Comparison of ENCODE assay signal across 10 cellular contexts in the genomic region with DNA sequence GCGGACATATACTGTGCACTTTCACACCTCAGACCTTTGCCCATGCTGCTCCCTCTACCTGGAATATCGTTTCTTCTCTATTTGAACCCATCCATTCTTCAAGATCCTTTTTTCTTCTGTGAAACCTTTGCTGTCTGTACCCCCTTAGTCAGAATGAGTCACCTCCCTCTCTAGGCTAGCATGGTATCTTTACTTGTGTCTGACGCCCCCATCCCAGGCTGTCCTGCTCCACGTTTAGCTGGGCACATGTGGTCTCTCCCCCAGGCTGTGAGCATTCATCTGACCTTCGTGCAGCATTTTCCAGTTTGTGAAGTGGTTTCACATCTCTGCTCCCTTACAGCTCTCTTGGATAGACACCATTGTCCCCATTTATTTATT. TPM values are rescaled to one million over a fixed set of nuclear protein-coding genes. Genes with fewer than 3 reads are reported as not detected.
DNase-seq lines count a peak whose midpoint lies in the region; ATAC-seq and TF ChIP-seq lines count a peak whose summit lies in the region.
"Had no signal": no experiment of that assay in that cellular context is flagged by ENCODE, and none has a peak within 500 bp of the region (broad histone marks: within the 10 kb centered on the region; RNA-seq: fewer than 3 reads in every experiment).

No MANE protein-coding gene starts in this region.

- H3K4me1 ChIP-seq in BE2C: peaks cover 7% of the 10 kb centered on the region
- H3K4me1 ChIP-seq in PC-3 (ENCODE audit: insufficient read depth, low read length): peaks cover 6% of the 10 kb centered on the region
- H3K4me1 ChIP-seq in fibroblast of lung (ENCODE audit: control insufficient read depth, extremely low read depth, insufficient read depth, low read length): peaks cover 4% of the 10 kb centered on the region
- H3K4me1 ChIP-seq in parathyroid adenoma: peaks cover 4% of the 10 kb centered on the region

- intact Hi-C loops in PC-3 (cut with micrococcal nuclease): no loop called here

- no peak overlapping the region for H3K27ac ChIP-seq in PC-3 (ENCODE audit: low read length)
- H3K27ac ChIP-seq in fibroblast of lung (ENCODE audit: insufficient read depth, low read length): no peak overlapping the region
- peak overlapping the region; percentile 49 for H3K27ac ChIP-seq in parathyroid adenoma

- no peaks in the 10 kb centered on the region for H3K36me3 ChIP-seq in BE2C
- no peaks in the 10 kb centered on the region for H3K36me3 ChIP-seq in PC-3 (ENCODE audit: low read depth, low read length)
- H3K36me3 ChIP-seq in fibroblast of lung (ENCODE audit: control insufficient read depth, insufficient read depth, low read length): no peaks in the 10 kb centered on the region
- no peaks in the 10 kb centered on the region for H3K36me3 ChIP-seq in parathyroid adenoma (ENCODE audit: control insufficient read depth, insufficient read depth, low read length)

- H3K79me2 ChIP-seq in PC-3 (ENCODE audit: low read length): no peaks in the 10 kb centered on the region
- H3K79me2 ChIP-seq in fibroblast of lung (ENCODE audit: control insufficient read depth, insufficient read depth, low read length): no peaks in the 10 kb centered on the region
- no peaks in the 10 kb centered on the region for H3K79me2 ChIP-seq in parathyroid adenoma

- H2AFZ ChIP-seq in PC-3 (ENCODE audit: low read length) (no peak overlapping the region), fibroblast of lung (ENCODE audit: low read length) (no peak overlapping the region), parathyroid adenoma (no peak overlapping the region)

- in situ Hi-C loops in ACHN (cut with HindIII; ENCODE audit: low pct_ligation_motif_present, low pct_unique_long_range_greater_than_20kb, low sequenced_read_pairs): no loop called here

- peak overlapping the region; percentile 48; the same call in 1 of the 2 replicates for H3K4me2 ChIP-seq in PC-3 (ENCODE audit: low read length)
- H3K4me2 ChIP-seq in fibroblast of lung (ENCODE audit: extremely low read depth, insufficient read depth, low read length): peak overlapping the region; percentile 21
- H3K4me2 ChIP-seq in parathyroid adenoma (ENCODE audit: low read length): peak overlapping the region; percentile 41

- no peak for DNase-seq in BE2C
- DNase-seq in PC-3: no peak
- DNase-seq in fibroblast of lung (ENCODE audit: low read depth in 2 of 2): peak; percentile 34 to 70
- no peak for DNase-seq in NK-92 treated with Interleukin-12 subunit alpha and Interleukin-12 subunit beta, amount 100 ng/mL, for 24 hours (lab: John Stamatoyannopoulos, UW)
- DNase-seq in activated naive CD4-positive, alpha-beta T cell treated with Interleukin-2 at 50 U/mL for 16 hours: no peak
- DNase-seq in ACHN: no peak
- DNase-seq: CD4-positive, alpha-beta memory T cell; stimulated activated CD4-positive, alpha-beta T cell treated with anti-CD3 and anti-CD28 coated beads, Interleukin-12 subunit alpha, Interleukin-12 subunit beta, amount 100 ng/mL, for 4 hours had no signal

- H3K9me3 ChIP-seq in BE2C (no peaks in the 10 kb centered on the region), PC-3 (ENCODE audit: low read length) (no peaks in the 10 kb centered on the region), fibroblast of lung (ENCODE audit: control insufficient read depth, insufficient read depth, low read depth, low read length) (no peaks in the 10 kb centered on the region), parathyroid adenoma (ENCODE audit: control insufficient read depth, low read length) (no peaks in the 10 kb centered on the region)

- POLR2A ChIA-PET in PC-3 (lab: Charles Lee; ENCODE audit: unreplicated experiment): interaction anchor here (1.0 kb wide), 1 partner anchor 11 kb away, joined by 5 read pairs; no protein-coding TSS in a partner anchor

- H3K9ac ChIP-seq in PC-3 (ENCODE audit: low read length) (no peak overlapping the region), fibroblast of lung (ENCODE audit: insufficient read depth, low read length) (no peak overlapping the region), parathyroid adenoma (no peak overlapping the region)

- no peaks in the 10 kb centered on the region for H3K9me2 ChIP-seq in PC-3 (replicated peaks; ENCODE audit: low read length)

- ATAC-seq in PC-3 (no peak), GM21367 (IDR thresholded peaks at IDR 0.05; ENCODE audit: unreplicated experiment) (no peak)

- CTCF ChIA-PET in PC-3 (lab: Charles Lee): no interaction called here

- H3K27me3 ChIP-seq in BE2C (no peaks in the 10 kb centered on the region), PC-3 (ENCODE audit: low read length) (no peaks in the 10 kb centered on the region), fibroblast of lung (ENCODE audit: control insufficient read depth, insufficient read depth, low read length) (peaks cover 14% of the 10 kb centered on the region), parathyroid adenoma (ENCODE audit: control insufficient read depth, insufficient read depth, low read length) (no peaks in the 10 kb centered on the region)

- no peaks in the 10 kb centered on the region for H3F3A ChIP-seq in PC-3 (ENCODE audit: low read length, unreplicated experiment)

- TF ChIP-seq CTCF in BE2C (IDR thresholded peaks at IDR 0.05; ENCODE audit: low read depth, low read length): no peak
- no peak for TF ChIP-seq CTCF in PC-3 (conservative IDR thresholded peaks at IDR 0.05; ENCODE audit: low read depth, low read length)
- TF ChIP-seq CTCF in fibroblast of lung (conservative IDR thresholded peaks at IDR 0.05 in 1 of 2, IDR thresholded peaks at IDR 0.05 in 1 of 2; ENCODE audit: low read depth in 1 of 2, low read length in 2 of 2): no peak
- TF ChIP-seq CTCF in parathyroid adenoma (IDR thresholded peaks at IDR 0.05): no peak

- H3K4me3 ChIP-seq in BE2C (ENCODE audit: low read depth, low read length) (peak overlapping the region; percentile 36), PC-3 (ENCODE audit: low read length) (no peak overlapping the region), fibroblast of lung (replicated peaks in 1 of 4; ENCODE audit: control extremely low read depth in 1 of 4, insufficient read depth in 1 of 4, low read depth in 3 of 4, low read length in 4 of 4) (peak overlapping the region in 1 of 4 experiments; percentile 9), parathyroid adenoma (ENCODE audit: low read depth, low read length) (no peak overlapping the region)

- BruUV-seq in PC-3 (replicated peaks; lab: Mats Ljungman, UMichigan): no TSS peak

- no peaks in the 10 kb centered on the region for H4K20me1 ChIP-seq in PC-3 (ENCODE audit: low read length)
- no peaks in the 10 kb centered on the region for H4K20me1 ChIP-seq in fibroblast of lung (ENCODE audit: control insufficient read depth, extremely low read depth, insufficient read depth, low read length)

RNA-seq across cellular contexts. Expression of gene TLE3, which starts 14.3 kb away (rescaled TPM):
- polyA plus RNA-seq in BE2C (2012; ENCODE audit: insufficient read depth, insufficient read length, low read depth): 57.2 TPM
- total RNA-seq in PC-3 (2014; rRNA removed) (72.5 and 109 TPM in 2 replicates), fibroblast of lung (16.5 and 19.3 TPM in 2 replicates)
- 14.6 and 19.9 TPM in 2 replicates for polyA plus RNA-seq in fibroblast of lung
- 18.7 and 19.1 TPM in 2 replicates for polyA plus RNA-seq in fibroblast of lung (2012)
- polyA minus RNA-seq in fibroblast of lung (ENCODE audit: low replicate concordance): 16.4 and 22.0 TPM in 2 replicates

Comparison
In these comparisons a context has a peak if more than half of its experiments do, and no peak if none do; other contexts are left out.
1. DNase-seq: peak in fibroblast of lung (2 of 2); none in BE2C (single experiment), PC-3 (single experiment), NK-92 treated with Interleukin-12 subunit alpha and Interleukin-12 subunit beta, amount 100 ng/mL, for 24 hours (single experiment), activated naive CD4-positive, alpha-beta T cell treated with Interleukin-2 at 50 U/mL for 16 hours (single experiment) and ACHN (single experiment).
2. Peak in every context shown above with its lines, with median percentiles within 50 percentile points of each other: H3K4me2 ChIP-seq.